ENCODE assay signal across 15 cellular contexts in the genomic region with DNA sequence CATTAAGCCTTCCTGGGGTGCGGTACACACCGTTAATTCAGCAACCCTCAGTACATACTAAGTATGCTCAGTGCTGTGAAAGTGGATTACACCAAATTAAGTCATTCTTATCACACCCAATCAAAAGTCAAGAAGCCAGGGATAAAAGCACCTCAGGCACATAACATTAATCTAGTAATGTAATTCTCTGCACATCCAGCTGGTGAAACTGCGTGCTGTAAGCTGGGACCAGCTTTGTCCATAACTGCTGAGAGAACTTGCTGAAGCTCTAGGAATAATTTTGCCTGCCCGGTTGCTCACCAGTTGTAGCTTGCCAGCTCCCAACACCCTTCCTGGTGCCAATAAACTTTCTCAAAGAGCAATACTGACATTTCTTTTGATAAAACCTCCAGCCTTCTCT. TPM values are rescaled to one million over a fixed set of nuclear protein-coding genes. Genes with fewer than 3 reads are reported as not detected.
A peak's percentile ranks its signal among the peaks of the same experiment; 100 is the strongest.
DNase-seq lines count a peak whose midpoint lies in the region; ATAC-seq and TF ChIP-seq lines count a peak whose summit lies in the region.
"Had no signal": no experiment of that assay in that cellular context is flagged by ENCODE, and none has a peak within 500 bp of the region (broad histone marks: within the 10 kb centered on the region; RNA-seq: fewer than 3 reads in every experiment).

No MANE protein-coding gene starts in this region.

- TF ChIP-seq CTCF in GM13976 (IDR thresholded peaks at IDR 0.05; ENCODE audit: borderline replicate concordance, control extremely low read depth, extremely low read depth, insufficient read depth, missing control alignments) = no peak

- DNase-seq in ELR (ENCODE audit: low read depth) (peak; percentile 13), NCI-H82 (lab: John Stamatoyannopoulos, UW) (peak; percentile 99), fibroblast of peridontal ligament (ENCODE audit: extremely low read depth) (peak; percentile 7), sciatic nerve (ENCODE audit: low spot score) (no peak), NCI-H128 (lab: John Stamatoyannopoulos, UW; ENCODE audit: unreplicated experiment) (no peak), cortex of kidney (lab: John Stamatoyannopoulos, UW) (no peak), GM13976 (ENCODE audit: low spot score) (no peak)
- DNase-seq: activated T-cell treated with anti-CD3 and anti-CD28 coated beads, Interleukin-2, amount 50 U/mL, for 1 hour; effector memory CD4-positive, alpha-beta T cell; gastrocnemius medialis; MV-4-11; natural killer cell; stimulated activated CD4-positive, alpha-beta T cell treated with anti-CD3 and anti-CD28 coated beads, Interleukin-2, amount 100 ng/mL, for 24 hours had no signal

- in situ Hi-C loops in GM13976 (cut with MboI; ENCODE audit: low sequenced_read_pairs, unreplicated experiment) = no loop called here

- ATAC-seq in sciatic nerve (peak; percentile 50), HG02970 (IDR thresholded peaks at IDR 0.05; ENCODE audit: low FRiP score, unreplicated experiment) (no peak)
- ATAC-seq: activated naive CD4-positive, alpha-beta T cell treated with anti-CD3 and anti-CD28 coated beads, Interleukin-2, amount 50 U/mL, for 72 hours; gastrocnemius medialis; natural killer cell had no signal

- intact Hi-C loops in sciatic nerve (cut with DNase I) = no loop called here

RNA-seq across cellular contexts. Expression of a gene that starts 44.9 kb away (rescaled TPM):
- total RNA-seq in sciatic nerve = 8.0 TPM

Comparison
In these comparisons a context has a peak if more than half of its experiments do, and no peak if none do; other contexts are left out.
1. DNase-seq: peak in ELR (single experiment), NCI-H82 (single experiment) and fibroblast of peridontal ligament (single experiment); none in sciatic nerve (single experiment), NCI-H128 (single experiment), cortex of kidney (single experiment) and GM13976 (single experiment).